Comparison of ENCODE assay signal across 12 cellular contexts in genomic region chr13:93309886-93310520, GRCh38.
A peak's percentile ranks its signal among the peaks of the same experiment; 100 is the strongest.
DNase-seq lines count a peak whose midpoint lies in the region; ATAC-seq, FAIRE-seq and TF ChIP-seq lines count a peak whose summit lies in the region.
"Had no signal": no experiment of that assay in that cellular context is flagged by ENCODE, and none has a peak within 500 bp of the region (broad histone marks: within the 10 kb centered on the region; RNA-seq: fewer than 3 reads in every experiment).

No MANE protein-coding gene starts in this region.

- intact Hi-C loops in breast epithelium (cut with DNase I; ENCODE audit: low total_unique reads) (no loop called here), HepG2 (cut with micrococcal nuclease; ENCODE audit: unreplicated experiment) (no loop called here)

- no peak overlapping the region for H3K4me2 ChIP-seq in HepG2 (ENCODE audit: low read depth, low read length)

- H3K4me1 ChIP-seq in ACC112 (ENCODE audit: control insufficient read depth, insufficient read depth, low read length, unreplicated experiment) = peaks cover 21% of the 10 kb centered on the region
- H3K4me1 ChIP-seq in breast epithelium = no peaks in the 10 kb centered on the region
- H3K4me1 ChIP-seq in HepG2 (ENCODE audit: insufficient read depth, low read length) = no peaks in the 10 kb centered on the region

- TF ChIP-seq EP300 in HepG2 (IDR thresholded peaks at IDR 0.05; ENCODE audit: low read depth in 2 of 2, low read length in 2 of 2) = no peak
- no peak for TF ChIP-seq EP300 in HepG2 (CRISPR knock-in tag; IDR thresholded peaks at IDR 0.05; ENCODE audit: borderline replicate concordance)

- POLR2A ChIA-PET in HepG2 (lab: Yijun Ruan, JAX) = no interaction called here

- H3K27ac ChIP-seq in ACC112 (ENCODE audit: low read depth, low read length) (peak overlapping the region; percentile 78), breast epithelium (peak overlapping the region; percentile 6 to 25), HepG2 (ENCODE audit: extremely low read length, insufficient read depth, low read length) (no peak overlapping the region)
- H3K27ac ChIP-seq: C4-2B had no signal

- no peaks in the 10 kb centered on the region for H3K9me3 ChIP-seq in breast epithelium
- no peaks in the 10 kb centered on the region for H3K9me3 ChIP-seq in HepG2 (ENCODE audit: low read length)

- H3K36me3 ChIP-seq in ACC112 (ENCODE audit: insufficient read depth, low read length) (no peaks in the 10 kb centered on the region), breast epithelium (no peaks in the 10 kb centered on the region), HepG2 (replicated peaks in 1 of 2; ENCODE audit: control insufficient read depth in 1 of 2, insufficient read depth in 2 of 2, low read length in 2 of 2) (no peaks in the 10 kb centered on the region)

- DNase-seq in breast epithelium (ENCODE audit: low spot score in 2 of 2) = no peak
- DNase-seq in HepG2 (ENCODE audit: low spot score) = peak; percentile 5
- no peak for DNase-seq in NCI-H1105 (lab: John Stamatoyannopoulos, UW)
- no peak for DNase-seq in SK-N-DZ (ENCODE audit: low spot score)
- DNase-seq in GM13977 (ENCODE audit: low spot score) = no peak
- DNase-seq: anterior cingulate cortex; NK-92 treated with Interleukin-12 subunit alpha and Interleukin-12 subunit beta, amount 100 ng/mL, for 24 hours; stimulated activated CD4-positive, alpha-beta T cell treated with anti-CD3 and anti-CD28 coated beads, Interleukin-1b, Interleukin-23, amount 100 ng/mL, for 48 hours had no signal

- TF ChIP-seq CTCF in breast epithelium (IDR thresholded peaks at IDR 0.05) = no peak
- no peak for TF ChIP-seq CTCF in HepG2 (CRISPR knock-in tag; IDR thresholded peaks at IDR 0.05)
- no peak for TF ChIP-seq CTCF in GM13977 (IDR thresholded peaks at IDR 0.05; ENCODE audit: extremely low read depth, insufficient read depth, missing control alignments)

- no peak overlapping the region for H2AFZ ChIP-seq in ACC112 (ENCODE audit: low read length, unreplicated experiment)
- no peak overlapping the region for H2AFZ ChIP-seq in HepG2 (ENCODE audit: low read length)

- CTCF ChIA-PET in HepG2 (lab: Yijun Ruan, JAX; ENCODE audit: low intra/inter-chr PET ratio, low total read pairs) = no interaction called here

- H3K27me3 ChIP-seq in ACC112 (ENCODE audit: insufficient read depth, low read length) (no peaks in the 10 kb centered on the region), breast epithelium (no peaks in the 10 kb centered on the region), HepG2 (ENCODE audit: control insufficient read depth in 1 of 2, insufficient read depth in 2 of 2, low read length in 2 of 2) (no peaks in the 10 kb centered on the region)

- BruUV-seq in HepG2 (replicated peaks; lab: Mats Ljungman, UMichigan) = no TSS peak

- no peak for TF ChIP-seq RAD21 in HepG2 (CRISPR knock-in tag; IDR thresholded peaks at IDR 0.05)

- 91% methylated on average over 7 of the region's 7 CpGs for WGBS in HepG2 (ENCODE audit: low lambda C conversion rate)

- TF ChIP-seq POLR2A in breast epithelium (IDR thresholded peaks at IDR 0.05) (no peak), HepG2 (IDR thresholded peaks at IDR 0.05; ENCODE audit: insufficient read depth in 1 of 2, low read depth in 2 of 2, low read length in 2 of 2) (no peak)

- in situ Hi-C loops in HepG2 (cut with HindIII; ENCODE audit: extremely low pct_ligation_motif_present, low pct_unique_long_range_greater_than_20kb) (no loop called here), GM13977 (cut with MboI; ENCODE audit: low pct_unique_long_range_greater_than_20kb, low sequenced_read_pairs, unreplicated experiment) (no loop called here)

- H4K20me1 ChIP-seq in HepG2 (ENCODE audit: insufficient read depth, low read length) = no peaks in the 10 kb centered on the region

- peak overlapping the region; percentile 12; the same call in 1 of the 2 replicates for H3K4me3 ChIP-seq in ACC112 (ENCODE audit: low read depth, low read length)
- no peak overlapping the region for H3K4me3 ChIP-seq in breast epithelium
- H3K4me3 ChIP-seq in HepG2 (replicated peaks in 1 of 3; ENCODE audit: insufficient read depth in 1 of 3, low read depth in 2 of 3, low read length in 3 of 3) = no peak overlapping the region

- peak; percentile 62 for ATAC-seq in HG02798 (IDR thresholded peaks at IDR 0.05; ENCODE audit: poor library complexity, unreplicated experiment)
- no peak for ATAC-seq in HepG2
- ATAC-seq in HG02678 (IDR thresholded peaks at IDR 0.05; ENCODE audit: unreplicated experiment) = no peak

- FAIRE-seq in HepG2 (lab: Jason Lieb, UNC) = no peak

- no peaks in the 10 kb centered on the region for H3K79me2 ChIP-seq in ACC112 (ENCODE audit: control insufficient read depth, insufficient read depth, low read length, unreplicated experiment)
- H3K79me2 ChIP-seq in HepG2 (ENCODE audit: insufficient read depth, low read length) = no peaks in the 10 kb centered on the region

- no peak overlapping the region for H3K9ac ChIP-seq in HepG2 (ENCODE audit: insufficient read depth, low read depth, low read length)

TF ChIP-seq in HepG2, 621 proteins besides CTCF, POLR2A, EP300 and RAD21:
- peak; percentile 14; the same call in 1 of the 2 replicates for TF ChIP-seq RFX1 (IDR thresholded peaks at IDR 0.05)
- TF ChIP-seq PATZ1 (CRISPR knock-in tag; IDR thresholded peaks at IDR 0.05) = no peak
